1 cellular context compared by ENCODE assay signal in the genomic region with DNA sequence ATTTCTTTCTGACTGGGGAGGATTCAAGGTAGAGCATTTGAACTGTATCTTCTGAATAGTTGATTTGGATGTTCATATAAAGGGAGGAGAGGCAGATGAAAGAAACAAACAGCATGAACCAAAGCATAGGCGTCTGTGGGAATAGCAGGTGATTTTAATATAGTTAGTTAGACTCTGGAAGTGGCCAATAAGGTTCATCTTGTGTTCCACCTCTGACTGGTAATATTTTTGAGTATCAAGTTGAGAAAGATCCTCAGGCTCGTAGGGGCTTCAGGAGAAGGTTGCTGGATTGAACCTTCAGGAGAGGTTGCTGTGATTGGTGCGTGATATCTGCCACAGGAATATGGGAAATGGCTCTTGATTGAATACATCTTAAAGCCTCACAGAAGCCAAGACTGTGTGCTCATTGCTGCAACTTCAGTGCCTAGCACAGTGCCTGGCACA.
TF ChIP-seq lines count a peak whose summit lies in the region.

No MANE protein-coding gene starts in this region.

TF ChIP-seq in GM12878, 131 proteins besides CTCF, POLR2A, EP300 and RAD21:
- TF ChIP-seq ZBED1 (IDR thresholded peaks at IDR 0.05; ENCODE audit: borderline replicate concordance) (peak; percentile 19; the same call in 1 of the 2 replicates), ETV6 (conservative IDR thresholded peaks at IDR 0.05 in 1 of 2, IDR thresholded peaks at IDR 0.05 in 1 of 2; ENCODE audit: borderline replicate concordance in 1 of 2, low read depth in 1 of 2) (no peak), SMARCA5 (IDR thresholded peaks at IDR 0.05) (no peak), MTA2 (IDR thresholded peaks at IDR 0.05; ENCODE audit: low read depth) (no peak), POU2F2 (IDR thresholded peaks at IDR 0.05; ENCODE audit: borderline replicate concordance, low read depth, low read length) (peak; percentile 55; the same call in 1 of the 3 replicates), SREBF1 (IDR thresholded peaks at IDR 0.05; ENCODE audit: low read length) (no peak), POLR2AphosphoS5 (IDR thresholded peaks at IDR 0.05; ENCODE audit: low read length) (peak; percentile 82), SMAD1 (IDR thresholded peaks at IDR 0.05; ENCODE audit: low read depth, partially characterized antibody) (no peak), HCFC1 (IDR thresholded peaks at IDR 0.05; ENCODE audit: low read length) (no peak), MEF2A (IDR thresholded peaks at IDR 0.05; ENCODE audit: insufficient read depth, low read depth, low read length) (no peak), IRF4 (IDR thresholded peaks at IDR 0.05; ENCODE audit: low read depth, low read length) (no peak)
- TF ChIP-seq, protein P1, sequence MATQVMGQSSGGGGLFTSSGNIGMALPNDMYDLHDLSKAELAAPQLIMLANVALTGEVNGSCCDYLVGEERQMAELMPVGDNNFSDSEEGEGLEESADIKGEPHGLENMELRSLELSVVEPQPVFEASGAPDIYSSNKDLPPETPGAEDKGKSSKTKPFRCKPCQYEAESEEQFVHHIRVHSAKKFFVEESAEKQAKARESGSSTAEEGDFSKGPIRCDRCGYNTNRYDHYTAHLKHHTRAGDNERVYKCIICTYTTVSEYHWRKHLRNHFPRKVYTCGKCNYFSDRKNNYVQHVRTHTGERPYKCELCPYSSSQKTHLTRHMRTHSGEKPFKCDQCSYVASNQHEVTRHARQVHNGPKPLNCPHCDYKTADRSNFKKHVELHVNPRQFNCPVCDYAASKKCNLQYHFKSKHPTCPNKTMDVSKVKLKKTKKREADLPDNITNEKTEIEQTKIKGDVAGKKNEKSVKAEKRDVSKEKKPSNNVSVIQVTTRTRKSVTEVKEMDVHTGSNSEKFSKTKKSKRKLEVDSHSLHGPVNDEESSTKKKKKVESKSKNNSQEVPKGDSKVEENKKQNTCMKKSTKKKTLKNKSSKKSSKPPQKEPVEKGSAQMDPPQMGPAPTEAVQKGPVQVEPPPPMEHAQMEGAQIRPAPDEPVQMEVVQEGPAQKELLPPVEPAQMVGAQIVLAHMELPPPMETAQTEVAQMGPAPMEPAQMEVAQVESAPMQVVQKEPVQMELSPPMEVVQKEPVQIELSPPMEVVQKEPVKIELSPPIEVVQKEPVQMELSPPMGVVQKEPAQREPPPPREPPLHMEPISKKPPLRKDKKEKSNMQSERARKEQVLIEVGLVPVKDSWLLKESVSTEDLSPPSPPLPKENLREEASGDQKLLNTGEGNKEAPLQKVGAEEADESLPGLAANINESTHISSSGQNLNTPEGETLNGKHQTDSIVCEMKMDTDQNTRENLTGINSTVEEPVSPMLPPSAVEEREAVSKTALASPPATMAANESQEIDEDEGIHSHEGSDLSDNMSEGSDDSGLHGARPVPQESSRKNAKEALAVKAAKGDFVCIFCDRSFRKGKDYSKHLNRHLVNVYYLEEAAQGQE (IDR thresholded peaks at IDR 0.05; ENCODE audit: low read depth, low read length): no peak
- TF ChIP-seq, protein P2, sequence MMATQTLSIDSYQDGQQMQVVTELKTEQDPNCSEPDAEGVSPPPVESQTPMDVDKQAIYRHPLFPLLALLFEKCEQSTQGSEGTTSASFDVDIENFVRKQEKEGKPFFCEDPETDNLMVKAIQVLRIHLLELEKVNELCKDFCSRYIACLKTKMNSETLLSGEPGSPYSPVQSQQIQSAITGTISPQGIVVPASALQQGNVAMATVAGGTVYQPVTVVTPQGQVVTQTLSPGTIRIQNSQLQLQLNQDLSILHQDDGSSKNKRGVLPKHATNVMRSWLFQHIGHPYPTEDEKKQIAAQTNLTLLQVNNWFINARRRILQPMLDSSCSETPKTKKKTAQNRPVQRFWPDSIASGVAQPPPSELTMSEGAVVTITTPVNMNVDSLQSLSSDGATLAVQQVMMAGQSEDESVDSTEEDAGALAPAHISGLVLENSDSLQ (IDR thresholded peaks at IDR 0.05): no peak
- TF ChIP-seq, protein P3, sequence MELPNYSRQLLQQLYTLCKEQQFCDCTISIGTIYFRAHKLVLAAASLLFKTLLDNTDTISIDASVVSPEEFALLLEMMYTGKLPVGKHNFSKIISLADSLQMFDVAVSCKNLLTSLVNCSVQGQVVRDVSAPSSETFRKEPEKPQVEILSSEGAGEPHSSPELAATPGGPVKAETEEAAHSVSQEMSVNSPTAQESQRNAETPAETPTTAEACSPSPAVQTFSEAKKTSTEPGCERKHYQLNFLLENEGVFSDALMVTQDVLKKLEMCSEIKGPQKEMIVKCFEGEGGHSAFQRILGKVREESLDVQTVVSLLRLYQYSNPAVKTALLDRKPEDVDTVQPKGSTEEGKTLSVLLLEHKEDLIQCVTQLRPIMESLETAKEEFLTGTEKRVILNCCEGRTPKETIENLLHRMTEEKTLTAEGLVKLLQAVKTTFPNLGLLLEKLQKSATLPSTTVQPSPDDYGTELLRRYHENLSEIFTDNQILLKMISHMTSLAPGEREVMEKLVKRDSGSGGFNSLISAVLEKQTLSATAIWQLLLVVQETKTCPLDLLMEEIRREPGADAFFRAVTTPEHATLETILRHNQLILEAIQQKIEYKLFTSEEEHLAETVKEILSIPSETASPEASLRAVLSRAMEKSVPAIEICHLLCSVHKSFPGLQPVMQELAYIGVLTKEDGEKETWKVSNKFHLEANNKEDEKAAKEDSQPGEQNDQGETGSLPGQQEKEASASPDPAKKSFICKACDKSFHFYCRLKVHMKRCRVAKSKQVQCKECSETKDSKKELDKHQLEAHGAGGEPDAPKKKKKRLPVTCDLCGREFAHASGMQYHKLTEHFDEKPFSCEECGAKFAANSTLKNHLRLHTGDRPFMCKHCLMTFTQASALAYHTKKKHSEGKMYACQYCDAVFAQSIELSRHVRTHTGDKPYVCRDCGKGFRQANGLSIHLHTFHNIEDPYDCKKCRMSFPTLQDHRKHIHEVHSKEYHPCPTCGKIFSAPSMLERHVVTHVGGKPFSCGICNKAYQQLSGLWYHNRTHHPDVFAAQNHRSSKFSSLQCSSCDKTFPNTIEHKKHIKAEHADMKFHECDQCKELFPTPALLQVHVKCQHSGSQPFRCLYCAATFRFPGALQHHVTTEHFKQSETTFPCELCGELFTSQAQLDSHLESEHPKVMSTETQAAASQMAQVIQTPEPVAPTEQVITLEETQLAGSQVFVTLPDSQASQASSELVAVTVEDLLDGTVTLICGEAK (IDR thresholded peaks at IDR 0.05; ENCODE audit: borderline replicate concordance): no peak
TF ChIP-seq in GM12878: peak in this region for 3.
